In the genomic region with DNA sequence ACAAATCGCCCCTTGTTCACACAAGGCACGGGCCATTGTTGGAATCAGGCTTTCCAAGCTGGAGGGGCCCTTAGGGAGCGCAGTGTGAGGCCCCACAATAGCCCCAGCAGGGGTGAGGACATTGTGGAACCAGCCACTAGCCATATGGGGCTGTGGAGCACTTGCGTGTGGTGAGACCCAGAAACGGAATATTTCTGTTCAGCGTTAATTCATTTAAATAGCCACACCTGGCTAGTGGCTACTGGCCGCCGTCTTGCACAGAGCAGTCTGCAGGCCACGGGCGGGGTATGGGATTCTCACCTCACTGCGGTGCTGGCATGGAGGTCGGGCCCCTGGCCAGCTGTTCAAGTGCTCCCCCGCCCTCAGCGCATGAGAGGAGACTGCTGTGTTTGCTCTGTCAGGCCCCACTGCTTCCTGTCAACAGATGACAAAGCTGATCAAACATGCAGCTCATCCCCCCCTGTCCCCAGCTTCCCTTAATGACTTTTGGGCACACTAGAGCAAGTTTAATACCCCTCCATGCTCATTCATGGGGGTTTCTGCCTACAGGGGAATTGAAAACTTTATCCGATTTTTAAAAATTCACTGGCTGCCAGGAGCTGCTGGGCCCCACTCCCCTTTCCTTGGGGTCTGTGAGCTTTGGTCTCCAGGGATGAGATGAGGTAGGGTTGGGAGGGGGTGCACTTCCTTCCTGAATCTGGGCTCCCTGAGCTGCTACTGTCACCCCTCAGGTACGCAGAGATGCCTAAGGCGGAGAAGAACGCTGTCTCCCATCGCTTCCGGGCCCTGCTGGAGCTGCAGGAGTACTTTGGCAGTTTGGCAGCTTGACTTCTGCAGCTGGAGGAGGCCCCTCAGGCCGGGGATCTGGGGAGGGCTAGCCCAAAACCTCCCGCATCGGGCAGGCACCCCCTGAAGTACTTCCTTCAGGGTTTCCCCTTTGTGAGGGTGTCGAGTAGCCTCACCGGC, we compare ENCODE assay signal across 8 cellular contexts. TPM values are rescaled to one million over a fixed set of nuclear protein-coding genes. Genes with fewer than 3 reads are reported as not detected.
A peak's percentile ranks its signal among the peaks of the same experiment; 100 is the strongest.
DNase-seq lines count a peak whose midpoint lies in the region; ATAC-seq lines count a peak whose summit lies in the region.

No MANE protein-coding gene starts in this region.

- no peaks in the 10 kb centered on the region for H3K9me3 Mint-ChIP-seq in activated naive CD8-positive, alpha-beta T cell treated with anti-CD3 and anti-CD28 coated beads, Interleukin-2, amount 10 ng/mL, durations not matched to agents 7 days and 5 days
- no peaks in the 10 kb centered on the region for H3K9me3 Mint-ChIP-seq in stimulated activated naive B cell treated with anti-CD40 and anti-IgM and Interleukin-4, amounts not matched to agents 10 μg/mL and 1 μg/mL and 100 μg/mL, for 72 hours

- H3K27me3 Mint-ChIP-seq in activated naive CD8-positive, alpha-beta T cell treated with anti-CD3 and anti-CD28 coated beads, Interleukin-2, amount 10 ng/mL, durations not matched to agents 7 days and 5 days = no peaks in the 10 kb centered on the region
- no peaks in the 10 kb centered on the region for H3K27me3 Mint-ChIP-seq in stimulated activated naive B cell treated with anti-CD40 and anti-IgM and Interleukin-4, amounts not matched to agents 10 μg/mL and 1 μg/mL and 100 μg/mL, for 72 hours

- H3K4me3 Mint-ChIP-seq in activated naive CD8-positive, alpha-beta T cell treated with anti-CD3 and anti-CD28 coated beads, Interleukin-2, amount 10 ng/mL, durations not matched to agents 7 days and 5 days = peak overlapping the region; percentile 30
- H3K4me3 Mint-ChIP-seq in stimulated activated naive B cell treated with anti-CD40 and anti-IgM and Interleukin-4, amounts not matched to agents 10 μg/mL and 1 μg/mL and 100 μg/mL, for 72 hours = no peak overlapping the region

- H3K27me3 ChIP-seq in HAP-1 (ENCODE audit: low read depth) = no peaks in the 10 kb centered on the region

- peaks cover 6% of the 10 kb centered on the region for H3K36me3 Mint-ChIP-seq in activated naive CD8-positive, alpha-beta T cell treated with anti-CD3 and anti-CD28 coated beads, Interleukin-2, amount 10 ng/mL, durations not matched to agents 7 days and 5 days
- H3K36me3 Mint-ChIP-seq in stimulated activated naive B cell treated with anti-CD40 and anti-IgM and Interleukin-4, amounts not matched to agents 10 μg/mL and 1 μg/mL and 100 μg/mL, for 72 hours = peaks cover 33 to 49% of the 10 kb centered on the region in 2 donors

- no peaks in the 10 kb centered on the region for H3K9me3 ChIP-seq in HAP-1

- peaks cover 56% of the 10 kb centered on the region for H3K36me3 ChIP-seq in HAP-1 (replicated peaks)

- H3K27ac Mint-ChIP-seq in activated naive CD8-positive, alpha-beta T cell treated with anti-CD3 and anti-CD28 coated beads, Interleukin-2, amount 10 ng/mL, durations not matched to agents 7 days and 5 days = peak overlapping the region; percentile 83
- H3K27ac Mint-ChIP-seq in stimulated activated naive B cell treated with anti-CD40 and anti-IgM and Interleukin-4, amounts not matched to agents 10 μg/mL and 1 μg/mL and 100 μg/mL, for 72 hours = peak overlapping the region; percentile 59

- H3K4me1 ChIP-seq in HAP-1 = no peaks in the 10 kb centered on the region

- H3K4me3 ChIP-seq in HAP-1 = no peak overlapping the region

- POLR2A ChIA-PET in activated naive CD8-positive, alpha-beta T cell treated with anti-CD3 and anti-CD28 coated beads, Interleukin-2, amount 10 ng/mL, durations not matched to agents 7 days and 5 days (lab: Charles Lee) = interaction anchor here (0.7 to 1.5 kb wide), 7 partner anchors 13 to 389 kb away, joined by 3 to 8 read pairs (median 5); partner anchors contain the start of genes ITPA and SLC4A11

- in situ Hi-C loops in HAP-1 (cut with MboI; ENCODE audit: low sequenced_read_pairs) = no loop called here

- peak; percentile 84 for ATAC-seq in activated naive CD8-positive, alpha-beta T cell treated with anti-CD3 and anti-CD28 coated beads, Interleukin-2, amount 10 ng/mL, durations not matched to agents 7 days and 5 days (ENCODE audit: low read depth)
- peak; percentile 87 to 89 for ATAC-seq in stimulated activated naive B cell treated with anti-CD40 and anti-IgM and Interleukin-4, amounts not matched to agents 10 μg/mL and 1 μg/mL and 100 μg/mL, for 72 hours (replicated peaks)
- no peak for ATAC-seq in HG02571 (IDR thresholded peaks at IDR 0.05; ENCODE audit: unreplicated experiment)

- DNase-seq in stimulated activated CD4-positive, alpha-beta T cell treated with anti-CD3 and anti-CD28 coated beads, Interleukin-15, amount 100 ng/mL, for 24 hours = peak; percentile 34
- DNase-seq in stimulated activated CD4-positive, alpha-beta T cell treated with anti-CD3 and anti-CD28 coated beads, Interleukin-4, amount 100 ng/mL, for 4 hours = no peak
- DNase-seq in NCI-H2029 treated with DMSO at 0.1 percent for 48 hours (lab: John Stamatoyannopoulos, UW) = peak; percentile 93
- peak; percentile 48 for DNase-seq in activated naive CD8-positive, alpha-beta T cell treated with anti-CD3 and anti-CD28 coated beads, Interleukin-2, amount 10 ng/mL, durations not matched to agents 7 days and 5 days
- DNase-seq in stimulated activated naive B cell treated with anti-CD40 and anti-IgM and Interleukin-4, amounts not matched to agents 10 μg/mL and 1 μg/mL and 100 μg/mL, for 72 hours = peak; percentile 40
- no peak for DNase-seq in HAP-1 (ENCODE audit: low spot score in 2 of 2)
- DNase-seq in T1000 (lab: John Stamatoyannopoulos, UW) = no peak

- peaks cover 12% of the 10 kb centered on the region for H3K4me1 Mint-ChIP-seq in activated naive CD8-positive, alpha-beta T cell treated with anti-CD3 and anti-CD28 coated beads, Interleukin-2, amount 10 ng/mL, durations not matched to agents 7 days and 5 days
- peaks cover 18 to 43% of the 10 kb centered on the region in 2 donors for H3K4me1 Mint-ChIP-seq in stimulated activated naive B cell treated with anti-CD40 and anti-IgM and Interleukin-4, amounts not matched to agents 10 μg/mL and 1 μg/mL and 100 μg/mL, for 72 hours

RNA-seq across cellular contexts. Expression of gene ITPA, which starts 13.6 kb away (rescaled TPM):
- 10 to 100 TPM; 44.3 to 44.4 TPM for total RNA-seq in activated naive CD8-positive, alpha-beta T cell treated with anti-CD3 and anti-CD28 coated beads, Interleukin-2, amount 10 ng/mL, durations not matched to agents 7 days and 5 days

RNA-seq across cellular contexts. Expression of gene SLC4A11, which starts 16.1 kb away (rescaled TPM):
- 1 to 10 TPM; 1.9 to 2.4 TPM for total RNA-seq in activated naive CD8-positive, alpha-beta T cell treated with anti-CD3 and anti-CD28 coated beads, Interleukin-2, amount 10 ng/mL, durations not matched to agents 7 days and 5 days

RNA-seq across cellular contexts. Expression of gene DDRGK1, which starts 18.4 kb away (rescaled TPM):
- 10 to 100 TPM; 58.1 to 59.2 TPM for total RNA-seq in activated naive CD8-positive, alpha-beta T cell treated with anti-CD3 and anti-CD28 coated beads, Interleukin-2, amount 10 ng/mL, durations not matched to agents 7 days and 5 days

RNA-seq across cellular contexts. Expression of gene LZTS3, which starts 49.6 kb away (rescaled TPM):
- 1 to 10 TPM; 2.1 to 2.5 TPM for total RNA-seq in activated naive CD8-positive, alpha-beta T cell treated with anti-CD3 and anti-CD28 coated beads, Interleukin-2, amount 10 ng/mL, durations not matched to agents 7 days and 5 days

Comparison
In these comparisons a context has a peak if more than half of its experiments do, and no peak if none do; other contexts are left out.
1. DNase-seq: peak in stimulated activated CD4-positive, alpha-beta T cell treated with anti-CD3 and anti-CD28 coated beads, Interleukin-15, amount 100 ng/mL, for 24 hours (single experiment), NCI-H2029 treated with DMSO at 0.1 percent for 48 hours (single experiment), activated naive CD8-positive, alpha-beta T cell treated with anti-CD3 and anti-CD28 coated beads, Interleukin-2, amount 10 ng/mL, durations not matched to agents 7 days and 5 days (single experiment) and stimulated activated naive B cell treated with anti-CD40 and anti-IgM and Interleukin-4, amounts not matched to agents 10 μg/mL and 1 μg/mL and 100 μg/mL, for 72 hours (single experiment); none in stimulated activated CD4-positive, alpha-beta T cell treated with anti-CD3 and anti-CD28 coated beads, Interleukin-4, amount 100 ng/mL, for 4 hours (0 of 2), HAP-1 (0 of 2) and T1000 (single experiment).